ENCODE assay signal across 8 cellular contexts in the genomic region with DNA sequence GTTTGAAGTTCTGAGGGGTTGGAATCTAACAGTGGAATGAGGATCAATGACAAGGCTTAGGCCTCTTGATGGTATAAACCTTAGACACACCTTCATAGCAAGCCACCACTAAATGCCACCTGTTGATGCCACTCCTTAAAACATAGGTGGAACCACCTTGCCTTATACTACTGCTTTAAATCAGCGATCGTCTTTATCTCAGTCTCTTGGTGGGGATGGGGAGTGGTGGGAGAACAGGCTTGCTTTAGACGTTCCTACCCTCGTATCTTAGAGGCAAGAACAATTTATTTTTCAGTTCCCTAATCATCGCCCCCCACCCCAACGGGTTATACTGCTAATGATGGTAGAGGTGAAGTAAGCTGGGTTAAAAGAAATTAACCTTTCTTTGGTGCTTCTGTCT. TPM values are rescaled to one million over a fixed set of nuclear protein-coding genes. Genes with fewer than 3 reads are reported as not detected.
A peak's percentile ranks its signal among the peaks of the same experiment; 100 is the strongest.
DNase-seq lines count a peak whose midpoint lies in the region; ATAC-seq, FAIRE-seq and TF ChIP-seq lines count a peak whose summit lies in the region.

No MANE protein-coding gene starts in this region.

- no peaks in the 10 kb centered on the region for H3K9me3 Mint-ChIP-seq in activated CD4-positive, alpha-beta T cell treated with anti-CD3 and anti-CD28 coated beads for 36 hours (ENCODE audit: low read depth)
- no peaks in the 10 kb centered on the region for H3K9me3 Mint-ChIP-seq in activated T-helper 1 cell treated with anti-CD3 and anti-CD28 coated beads, Interleukin-12 subunit alpha, Interleukin-12 subunit beta, Interleukin-2, Interleukin-4 antibody, amounts not matched to agents 30 ng/mL and 10 ng/mL and 1 ng/mL, durations not matched to agents 14 hours and 24 hours and 36 hours

- peaks cover 13% of the 10 kb centered on the region for H3K36me3 Mint-ChIP-seq in activated CD4-positive, alpha-beta T cell treated with anti-CD3 and anti-CD28 coated beads for 36 hours (ENCODE audit: low read depth)
- peaks cover 6% of the 10 kb centered on the region for H3K36me3 Mint-ChIP-seq in activated T-helper 1 cell treated with anti-CD3 and anti-CD28 coated beads, Interleukin-12 subunit alpha, Interleukin-12 subunit beta, Interleukin-2, Interleukin-4 antibody, amounts not matched to agents 30 ng/mL and 10 ng/mL and 1 ng/mL, durations not matched to agents 14 hours and 24 hours and 36 hours (ENCODE audit: low read depth)

- CTCF ChIA-PET in activated CD4-positive, alpha-beta T cell treated with anti-CD3 and anti-CD28 coated beads for 36 hours (lab: Charles Lee), result no interaction called here

- peak overlapping the region; percentile 4 for H3K27ac ChIP-seq in substantia nigra (ENCODE audit: low read depth, low read length, poor library complexity, severe bottlenecking)

- intact Hi-C loops in activated CD4-positive, alpha-beta T cell treated with anti-CD3 and anti-CD28 coated beads for 36 hours (cut with DNase I, micrococcal nuclease), result loop anchor here in 1 of 2 experiments (2.0 kb wide), 1 partner anchor 1070 kb away; the partner anchor contains the start of gene ELMOD2
- intact Hi-C loops in activated T-helper 1 cell treated with anti-CD3 and anti-CD28 coated beads, Interleukin-12 subunit alpha, Interleukin-12 subunit beta, Interleukin-2, Interleukin-4 antibody, amounts not matched to agents 30 ng/mL and 10 ng/mL and 1 ng/mL, durations not matched to agents 14 hours and 24 hours and 36 hours (cut with micrococcal nuclease), result no loop called here
- intact Hi-C loops in left colon (cut with DNase I, micrococcal nuclease), result loop anchor here in 1 of 2 donors (10.0 kb wide), 1 partner anchor 100 kb away; the partner anchor contains the start of gene SETD7

- POLR2A ChIA-PET in activated CD4-positive, alpha-beta T cell treated with anti-CD3 and anti-CD28 coated beads for 36 hours (lab: Charles Lee), result interaction anchor here (0.6 kb wide), 1 partner anchor 10 kb away, joined by 4 read pairs; no protein-coding TSS in a partner anchor

- no peaks in the 10 kb centered on the region for H3K27me3 Mint-ChIP-seq in activated CD4-positive, alpha-beta T cell treated with anti-CD3 and anti-CD28 coated beads for 36 hours
- H3K27me3 Mint-ChIP-seq in activated T-helper 1 cell treated with anti-CD3 and anti-CD28 coated beads, Interleukin-12 subunit alpha, Interleukin-12 subunit beta, Interleukin-2, Interleukin-4 antibody, amounts not matched to agents 30 ng/mL and 10 ng/mL and 1 ng/mL, durations not matched to agents 14 hours and 24 hours and 36 hours (ENCODE audit: insufficient read depth), result no peaks in the 10 kb centered on the region

- H3K27ac Mint-ChIP-seq in activated CD4-positive, alpha-beta T cell treated with anti-CD3 and anti-CD28 coated beads for 36 hours, result peak overlapping the region; percentile 89
- no peak overlapping the region for H3K27ac Mint-ChIP-seq in activated T-helper 1 cell treated with anti-CD3 and anti-CD28 coated beads, Interleukin-12 subunit alpha, Interleukin-12 subunit beta, Interleukin-2, Interleukin-4 antibody, amounts not matched to agents 30 ng/mL and 10 ng/mL and 1 ng/mL, durations not matched to agents 14 hours and 24 hours and 36 hours

- no peak for DNase-seq in activated CD4-positive, alpha-beta T cell treated with anti-CD3 and anti-CD28 coated beads for 36 hours
- no peak for DNase-seq in activated CD4-positive, alpha-beta T cell treated with anti-CD3 and anti-CD28 coated beads, Interleukin-2, amount 50 U/mL, for 1 hour
- no peak for DNase-seq in activated T-helper 1 cell treated with anti-CD3 and anti-CD28 coated beads, Interleukin-12 subunit alpha, Interleukin-12 subunit beta, Interleukin-2, Interleukin-4 antibody, amounts not matched to agents 30 ng/mL and 10 ng/mL and 1 ng/mL, durations not matched to agents 14 hours and 24 hours and 36 hours (ENCODE audit: low spot score)
- peak in 1 of 2 donors; percentile 10 for DNase-seq in left colon
- DNase-seq in substantia nigra (lab: John Stamatoyannopoulos, UW), result no peak
- DNase-seq in D721Med (ENCODE audit: insufficient read length, low spot score), result no peak
- DNase-seq in CD1c-positive myeloid dendritic cell (ENCODE audit: extremely low spot score), result no peak
- DNase-seq in frontal cortex (ENCODE audit: low spot score in 2 of 2), result no peak

- ATAC-seq in activated CD4-positive, alpha-beta T cell treated with anti-CD3 and anti-CD28 coated beads for 36 hours, result no peak
- peak; percentile 34 for ATAC-seq in left colon

- TF ChIP-seq CTCF in D721Med (IDR thresholded peaks at IDR 0.05; ENCODE audit: insufficient read depth, missing control alignments), result no peak

- H3K4me3 Mint-ChIP-seq in activated CD4-positive, alpha-beta T cell treated with anti-CD3 and anti-CD28 coated beads for 36 hours, result peak overlapping the region; percentile 91
- peak overlapping the region; percentile 94 for H3K4me3 Mint-ChIP-seq in activated T-helper 1 cell treated with anti-CD3 and anti-CD28 coated beads, Interleukin-12 subunit alpha, Interleukin-12 subunit beta, Interleukin-2, Interleukin-4 antibody, amounts not matched to agents 30 ng/mL and 10 ng/mL and 1 ng/mL, durations not matched to agents 14 hours and 24 hours and 36 hours

- H3K4me1 Mint-ChIP-seq in activated CD4-positive, alpha-beta T cell treated with anti-CD3 and anti-CD28 coated beads for 36 hours, result peaks cover 61% of the 10 kb centered on the region
- H3K4me1 Mint-ChIP-seq in activated T-helper 1 cell treated with anti-CD3 and anti-CD28 coated beads, Interleukin-12 subunit alpha, Interleukin-12 subunit beta, Interleukin-2, Interleukin-4 antibody, amounts not matched to agents 30 ng/mL and 10 ng/mL and 1 ng/mL, durations not matched to agents 14 hours and 24 hours and 36 hours (ENCODE audit: low read depth), result peaks cover 65% of the 10 kb centered on the region

- FAIRE-seq in D721Med (lab: Jason Lieb, UNC) (no peak), frontal cortex (lab: Jason Lieb, UNC) (no peak)

RNA-seq across cellular contexts. Expression of gene RAB33B, which starts 1.3 kb away (rescaled TPM):
- 1 to 10 TPM; 6.0 to 6.4 TPM for total RNA-seq in activated CD4-positive, alpha-beta T cell treated with anti-CD3 and anti-CD28 coated beads for 36 hours
- total RNA-seq in activated T-helper 1 cell treated with anti-CD3 and anti-CD28 coated beads, Interleukin-12 subunit alpha, Interleukin-12 subunit beta, Interleukin-2, Interleukin-4 antibody, amounts not matched to agents 30 ng/mL and 10 ng/mL and 1 ng/mL, durations not matched to agents 14 hours and 24 hours and 36 hours, result 4.8 and 5.2 TPM in 2 replicates
- total RNA-seq in left colon (1 to 10 TPM; 4.1 to 5.2 TPM), frontal cortex (53.0 TPM)
